1 cellular context compared by ENCODE assay signal in the genomic region with DNA sequence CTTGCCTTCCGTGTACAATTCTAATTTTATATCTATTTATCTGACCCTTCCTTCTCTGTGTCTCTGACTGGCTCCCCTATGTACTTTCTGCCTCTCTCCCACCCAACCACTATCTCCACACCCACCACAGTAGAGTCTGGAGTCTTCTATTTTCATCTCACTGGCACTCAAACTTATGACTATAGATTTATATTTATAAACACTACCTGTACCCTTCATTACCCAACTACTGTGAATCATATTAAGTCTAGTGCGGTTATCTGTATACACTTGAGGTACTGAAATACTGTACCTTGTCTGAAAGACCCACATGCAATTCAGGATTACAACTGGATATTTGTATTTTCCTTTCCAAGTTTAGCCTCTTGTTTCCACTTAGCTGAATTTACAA.
TF ChIP-seq lines count a peak whose summit lies in the region.

No MANE protein-coding gene starts in this region.

TF ChIP-seq in GM12878, 131 proteins besides CTCF, POLR2A, EP300 and RAD21:
- TF ChIP-seq E2F8 (IDR thresholded peaks at IDR 0.05; ENCODE audit: low read depth, partially characterized antibody) (no peak), IKZF2 (IDR thresholded peaks at IDR 0.05) (no peak), EGR1 (IDR thresholded peaks at IDR 0.05; ENCODE audit: borderline replicate concordance in 1 of 2, low read depth in 2 of 2, low read length in 2 of 2) (no peak), NFXL1 (IDR thresholded peaks at IDR 0.05; ENCODE audit: borderline replicate concordance) (no peak), ZBED1 (IDR thresholded peaks at IDR 0.05; ENCODE audit: borderline replicate concordance) (no peak), RB1 (IDR thresholded peaks at IDR 0.05; ENCODE audit: borderline replicate concordance) (no peak), POU2F2 (IDR thresholded peaks at IDR 0.05; ENCODE audit: borderline replicate concordance, low read depth, low read length) (no peak), CHD4 (IDR thresholded peaks at IDR 0.05) (no peak), CHD1 (IDR thresholded peaks at IDR 0.05; ENCODE audit: low read depth, low read length) (no peak), BMI1 (IDR thresholded peaks at IDR 0.05; ENCODE audit: borderline replicate concordance) (no peak), PRDM15 (CRISPR knock-in tag; IDR thresholded peaks at IDR 0.05) (no peak), SIX5 (IDR thresholded peaks at IDR 0.05; ENCODE audit: low read depth, low read length, severe bottlenecking) (no peak), TCF12 (IDR thresholded peaks at IDR 0.05; ENCODE audit: low read depth, low read length) (no peak), BRCA1 (IDR thresholded peaks at IDR 0.05; ENCODE audit: low read depth, low read length) (no peak), ZNF274 (IDR thresholded peaks at IDR 0.05; ENCODE audit: insufficient read depth, insufficient read length) (no peak), ZZZ3 (IDR thresholded peaks at IDR 0.05; ENCODE audit: control insufficient read depth, insufficient read length, low read depth) (no peak), GATAD2B (conservative IDR thresholded peaks at IDR 0.05; ENCODE audit: low read depth) (no peak)
